In genomic region chr5:2295476-2295875, GRCh38 we compare ENCODE assay signal across 30 cellular contexts.
"Had no signal": no experiment of that assay in that cellular context is flagged by ENCODE, and none has a peak within 500 bp of the region (broad histone marks: within the 10 kb centered on the region; RNA-seq: fewer than 3 reads in every experiment).

No MANE protein-coding gene starts in this region.

- H2AFZ ChIP-seq: neural progenitor cell had no signal

- DNase-seq: hypothalamus; immature natural killer cell; kidney; left colon; left lung; lower lobe of right lung; mammary epithelial cell; mesenchymal stem cell; naive B cell; natural killer cell; nephron progenitor cell; ovary; retina; right cardiac atrium; small intestine; spleen; stimulated activated CD4-positive, alpha-beta T cell treated with anti-CD3 and anti-CD28 coated beads, Interleukin-4, amount 100 ng/mL, for 4 hours; stimulated activated CD8-positive, alpha-beta memory T cell treated with anti-CD3 and anti-CD28 coated beads, Interleukin-4, amount 100 ng/mL, for 48 hours; stimulated activated naive CD4-positive, alpha-beta T cell treated with Interleukin-2 at 50 U/mL for 16 hours; stimulated activated naive CD8-positive, alpha-beta T cell treated with anti-CD3 and anti-CD28 coated beads, Interleukin-15, amount 100 ng/mL, for 72 hours; substantia nigra; uterus had no signal

- H3K27me3 ChIP-seq: neural progenitor cell, ovary, tibial nerve, uterus had no signal

- H3K9ac ChIP-seq: neural progenitor cell had no signal

- H3K9me3 Mint-ChIP-seq: immature natural killer cell; natural killer cell; stimulated activated naive CD8-positive, alpha-beta T cell treated with anti-CD3 and anti-CD28 coated beads, Interleukin-15, amount 100 ng/mL, for 72 hours; type B pancreatic cell had no signal

- H3K27ac ChIP-seq: left lung, lower lobe of right lung, neural progenitor cell, ovary, prostate gland, spleen, tibial nerve, uterus had no signal

- H3K36me3 ChIP-seq: left lung, lower lobe of right lung, neural progenitor cell, ovary, prostate gland, spleen, tibial nerve, uterus had no signal

- H3K4me3 ChIP-seq: left lung, lower lobe of right lung, neural progenitor cell, ovary, prostate gland, spleen, tibial nerve, uterus had no signal

- H3K36me3 Mint-ChIP-seq: immature natural killer cell; mesothelial cell of epicardium; naive B cell; natural killer cell; neural progenitor cell; stimulated activated memory B cell treated with anti-CD40 and anti-IgM and Interleukin-4, amounts not matched to agents 10 μg/mL and 1 μg/mL and 100 μg/mL, for 72 hours; type B pancreatic cell had no signal

- FAIRE-seq: islet of Langerhans, kidney, small intestine had no signal

- H3K4me1 ChIP-seq: left lung, lower lobe of right lung, prostate gland, spleen, tibial nerve, uterus had no signal

- H3K27me3 Mint-ChIP-seq: naive B cell; stimulated activated memory B cell treated with anti-CD40 and anti-IgM and Interleukin-4, amounts not matched to agents 10 μg/mL and 1 μg/mL and 100 μg/mL, for 72 hours had no signal

- H3K4me2 ChIP-seq: neural progenitor cell had no signal

- H3K27ac Mint-ChIP-seq: immature natural killer cell; mesothelial cell of epicardium; naive B cell; natural killer cell; nephron progenitor cell; stimulated activated memory B cell treated with anti-CD40 and anti-IgM and Interleukin-4, amounts not matched to agents 10 μg/mL and 1 μg/mL and 100 μg/mL, for 72 hours; stimulated activated naive CD8-positive, alpha-beta T cell treated with anti-CD3 and anti-CD28 coated beads, Interleukin-15, amount 100 ng/mL, for 72 hours; type B pancreatic cell had no signal

- H3K4me1 Mint-ChIP-seq: immature natural killer cell; naive B cell; natural killer cell; stimulated activated memory B cell treated with anti-CD40 and anti-IgM and Interleukin-4, amounts not matched to agents 10 μg/mL and 1 μg/mL and 100 μg/mL, for 72 hours; stimulated activated naive CD8-positive, alpha-beta T cell treated with anti-CD3 and anti-CD28 coated beads, Interleukin-15, amount 100 ng/mL, for 72 hours had no signal

- H3K4me3 Mint-ChIP-seq: immature natural killer cell; mesothelial cell of epicardium; naive B cell; natural killer cell; nephron progenitor cell; neural progenitor cell; stimulated activated memory B cell treated with anti-CD40 and anti-IgM and Interleukin-4, amounts not matched to agents 10 μg/mL and 1 μg/mL and 100 μg/mL, for 72 hours; stimulated activated naive CD8-positive, alpha-beta T cell treated with anti-CD3 and anti-CD28 coated beads, Interleukin-15, amount 100 ng/mL, for 72 hours; type B pancreatic cell had no signal

- H3K9me3 ChIP-seq: left lung, lower lobe of right lung, ovary, prostate gland, spleen, uterus had no signal

- ATAC-seq: left colon; left lung; lower lobe of right lung; natural killer cell; right cardiac atrium; sciatic nerve; stimulated activated memory B cell treated with anti-CD40 and anti-IgM and Interleukin-4, amounts not matched to agents 10 μg/mL and 1 μg/mL and 100 μg/mL, for 72 hours; stimulated activated naive CD8-positive, alpha-beta T cell treated with anti-CD3 and anti-CD28 coated beads, Interleukin-15, amount 100 ng/mL, for 72 hours had no signal
